ENCODE assay signal across 9 cellular contexts in the genomic region with DNA sequence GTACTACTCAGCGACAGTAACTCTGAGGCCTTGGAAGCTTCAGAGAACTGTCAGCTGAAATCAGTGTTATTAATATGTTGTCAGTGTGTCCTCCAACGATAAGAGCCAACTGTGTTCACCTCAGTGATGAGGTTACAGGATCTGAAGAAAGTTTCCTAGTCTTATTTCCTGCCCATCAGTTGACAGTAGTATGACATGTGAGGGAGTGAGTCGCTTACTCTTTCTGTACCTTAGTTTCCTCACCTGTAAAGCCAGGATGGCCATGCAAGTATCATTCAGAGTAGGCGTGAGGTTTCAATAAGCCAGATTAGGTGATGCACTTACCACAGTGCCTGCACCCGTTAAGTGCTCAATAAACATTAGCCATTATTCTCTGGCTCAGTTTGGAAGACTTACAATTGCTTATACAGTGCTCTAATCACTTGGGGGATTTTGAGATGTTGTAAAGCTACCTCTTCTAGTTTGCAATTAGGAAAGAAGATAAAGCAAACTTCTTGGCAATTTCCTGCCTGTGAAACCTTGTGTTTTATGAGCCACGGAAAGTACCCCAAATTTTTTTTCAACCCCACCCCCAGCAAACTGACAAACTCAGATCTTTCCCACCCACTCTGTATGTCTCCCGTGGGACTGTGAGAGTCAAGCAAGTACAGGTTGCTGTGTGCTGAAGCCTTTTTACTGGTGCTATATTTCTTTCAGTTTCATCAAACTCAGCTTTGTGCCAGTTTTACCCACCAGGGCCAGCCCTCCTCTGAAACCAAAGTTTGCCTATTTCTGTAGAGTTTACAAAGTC.
DNase-seq lines count a peak whose midpoint lies in the region; ATAC-seq and TF ChIP-seq lines count a peak whose summit lies in the region.
"Had no signal": no experiment of that assay in that cellular context is flagged by ENCODE, and none has a peak within 500 bp of the region (broad histone marks: within the 10 kb centered on the region; RNA-seq: fewer than 3 reads in every experiment).

No MANE protein-coding gene starts in this region.

- H3K4me3 Mint-ChIP-seq in activated T-cell treated with anti-CD3 and anti-CD28 coated beads, Interleukin-2, amount 50 U/mL, for 24 hours: no peak overlapping the region
- H3K4me3 Mint-ChIP-seq in stimulated activated effector memory CD8-positive, alpha-beta T cell treated with anti-CD3 and anti-CD28 coated beads, Interleukin-12 subunit alpha, Interleukin-12 subunit beta, amount 100 ng/mL, for 72 hours: no peak overlapping the region

- no peaks in the 10 kb centered on the region for H3K36me3 ChIP-seq in vagina
- H3K36me3 ChIP-seq: thoracic aorta had no signal

- no peak for DNase-seq in activated T-cell treated with anti-CD3 and anti-CD28 coated beads, Interleukin-2, amount 50 U/mL, for 24 hours
- no peak for DNase-seq in activated T-cell treated with anti-CD3 and anti-CD28 coated beads, Interleukin-2, amount 50 U/mL, for 1 hour
- DNase-seq in NCI-H1436 treated with DMSO at 0.1 percent for 48 hours (lab: John Stamatoyannopoulos, UW) (peak; percentile 40), KBM-7 (no peak), substantia nigra (lab: John Stamatoyannopoulos, UW) (no peak), vagina (ENCODE audit: extremely low spot score in 2 of 2) (no peak)
- DNase-seq in stimulated activated effector memory CD8-positive, alpha-beta T cell treated with anti-CD3 and anti-CD28 coated beads, Interleukin-12 subunit alpha, Interleukin-12 subunit beta, amount 100 ng/mL, for 72 hours (ENCODE audit: low spot score in 2 of 2): no peak

- no peaks in the 10 kb centered on the region for H3K4me1 ChIP-seq in vagina

- H3K4me1 Mint-ChIP-seq in activated T-cell treated with anti-CD3 and anti-CD28 coated beads, Interleukin-2, amount 50 U/mL, for 24 hours (ENCODE audit: low read depth): peaks cover 44% of the 10 kb centered on the region
- no peaks in the 10 kb centered on the region for H3K4me1 Mint-ChIP-seq in stimulated activated effector memory CD8-positive, alpha-beta T cell treated with anti-CD3 and anti-CD28 coated beads, Interleukin-12 subunit alpha, Interleukin-12 subunit beta, amount 100 ng/mL, for 72 hours

- no peak overlapping the region for H3K4me3 ChIP-seq in vagina
- H3K4me3 ChIP-seq: thoracic aorta had no signal

- intact Hi-C loops in vagina (cut with DNase I): loop anchor here (10.0 kb wide), 1 partner anchor 251 kb away; no protein-coding TSS in a partner anchor

- H3K27ac Mint-ChIP-seq in activated T-cell treated with anti-CD3 and anti-CD28 coated beads, Interleukin-2, amount 50 U/mL, for 24 hours: peak overlapping the region; percentile 3
- no peak overlapping the region for H3K27ac Mint-ChIP-seq in stimulated activated effector memory CD8-positive, alpha-beta T cell treated with anti-CD3 and anti-CD28 coated beads, Interleukin-12 subunit alpha, Interleukin-12 subunit beta, amount 100 ng/mL, for 72 hours

- peak; percentile 87 for ATAC-seq in HG02763 (IDR thresholded peaks at IDR 0.05; ENCODE audit: unreplicated experiment)
- ATAC-seq in stimulated activated effector memory CD8-positive, alpha-beta T cell treated with anti-CD3 and anti-CD28 coated beads, Interleukin-12 subunit alpha, Interleukin-12 subunit beta, amount 100 ng/mL, for 72 hours: peak; percentile 45

- no peaks in the 10 kb centered on the region for H3K9me3 ChIP-seq in vagina
- H3K9me3 ChIP-seq: thoracic aorta had no signal

- no peaks in the 10 kb centered on the region for H3K9me3 Mint-ChIP-seq in activated T-cell treated with anti-CD3 and anti-CD28 coated beads, Interleukin-2, amount 50 U/mL, for 24 hours
- no peaks in the 10 kb centered on the region for H3K9me3 Mint-ChIP-seq in stimulated activated effector memory CD8-positive, alpha-beta T cell treated with anti-CD3 and anti-CD28 coated beads, Interleukin-12 subunit alpha, Interleukin-12 subunit beta, amount 100 ng/mL, for 72 hours

- no peaks in the 10 kb centered on the region for H3K27me3 ChIP-seq in vagina

- no peaks in the 10 kb centered on the region for H3K36me3 Mint-ChIP-seq in activated T-cell treated with anti-CD3 and anti-CD28 coated beads, Interleukin-2, amount 50 U/mL, for 24 hours (ENCODE audit: low read depth)
- H3K36me3 Mint-ChIP-seq in stimulated activated effector memory CD8-positive, alpha-beta T cell treated with anti-CD3 and anti-CD28 coated beads, Interleukin-12 subunit alpha, Interleukin-12 subunit beta, amount 100 ng/mL, for 72 hours: no peaks in the 10 kb centered on the region

- no peak for TF ChIP-seq CTCF in vagina (IDR thresholded peaks at IDR 0.05)

- H3K27me3 Mint-ChIP-seq in activated T-cell treated with anti-CD3 and anti-CD28 coated beads, Interleukin-2, amount 50 U/mL, for 24 hours: no peaks in the 10 kb centered on the region

- TF ChIP-seq POLR2A in vagina (IDR thresholded peaks at IDR 0.05): no peak

- in situ Hi-C loops in KBM-7 (cut with MboI; ENCODE audit: low pct_unique_long_range_greater_than_20kb, low sequenced_read_pairs): no loop called here

- H3K27ac ChIP-seq in substantia nigra (ENCODE audit: low read depth, low read length, poor library complexity, severe bottlenecking) (no peak overlapping the region), vagina (no peak overlapping the region)
- H3K27ac ChIP-seq: thoracic aorta had no signal
